1 cellular context compared by ENCODE assay signal in the genomic region with DNA sequence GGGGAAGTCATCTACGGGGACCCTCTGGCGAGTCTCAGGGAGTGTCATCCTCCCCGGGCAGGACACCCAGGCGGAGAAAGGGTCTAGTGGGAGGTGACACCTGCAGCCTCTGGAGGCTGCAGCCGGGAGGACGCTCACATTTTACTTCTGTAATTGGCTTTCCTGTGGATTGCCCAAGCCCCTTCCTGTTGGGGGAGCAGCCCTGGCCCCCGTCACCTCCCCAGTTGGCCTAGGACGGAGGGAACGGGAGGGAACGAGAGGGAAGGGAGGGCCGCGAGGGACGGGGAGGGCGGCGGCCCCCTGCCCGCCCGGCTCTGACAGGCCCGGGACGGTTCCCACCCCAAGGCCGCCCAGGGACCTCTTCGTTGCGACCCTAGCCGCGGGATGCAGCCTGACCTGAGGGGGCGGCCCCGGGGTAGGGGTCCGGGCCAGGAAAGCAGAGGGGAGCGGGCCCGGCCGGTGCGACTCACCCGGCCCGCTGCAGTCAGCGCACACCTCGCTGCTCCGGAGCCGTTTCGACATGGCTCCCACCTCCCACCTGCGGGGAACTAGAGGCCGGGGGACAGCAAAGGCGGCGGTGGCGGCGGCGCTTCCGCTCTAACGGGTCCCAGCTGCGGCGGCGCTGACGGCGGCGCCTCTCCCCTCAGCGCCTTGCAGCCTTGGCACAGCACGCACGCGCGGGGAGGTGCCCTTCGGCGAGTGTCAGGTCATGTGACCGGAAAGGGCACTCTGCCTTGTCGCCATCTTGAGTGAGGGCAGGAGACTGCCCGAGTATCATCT.
TF ChIP-seq lines count a peak whose summit lies in the region.

A gene with protein sequence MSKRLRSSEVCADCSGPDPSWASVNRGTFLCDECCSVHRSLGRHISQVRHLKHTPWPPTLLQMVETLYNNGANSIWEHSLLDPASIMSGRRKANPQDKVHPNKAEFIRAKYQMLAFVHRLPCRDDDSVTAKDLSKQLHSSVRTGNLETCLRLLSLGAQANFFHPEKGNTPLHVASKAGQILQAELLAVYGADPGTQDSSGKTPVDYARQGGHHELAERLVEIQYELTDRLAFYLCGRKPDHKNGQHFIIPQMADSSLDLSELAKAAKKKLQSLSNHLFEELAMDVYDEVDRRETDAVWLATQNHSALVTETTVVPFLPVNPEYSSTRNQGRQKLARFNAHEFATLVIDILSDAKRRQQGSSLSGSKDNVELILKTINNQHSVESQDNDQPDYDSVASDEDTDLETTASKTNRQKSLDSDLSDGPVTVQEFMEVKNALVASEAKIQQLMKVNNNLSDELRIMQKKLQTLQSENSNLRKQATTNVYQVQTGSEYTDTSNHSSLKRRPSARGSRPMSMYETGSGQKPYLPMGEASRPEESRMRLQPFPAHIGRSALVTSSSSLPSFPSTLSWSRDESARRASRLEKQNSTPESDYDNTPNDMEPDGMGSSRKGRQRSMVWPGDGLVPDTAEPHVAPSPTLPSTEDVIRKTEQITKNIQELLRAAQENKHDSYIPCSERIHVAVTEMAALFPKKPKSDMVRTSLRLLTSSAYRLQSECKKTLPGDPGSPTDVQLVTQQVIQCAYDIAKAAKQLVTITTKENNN (minus strand): TSS at position 666 of the 780 bp plus-strand sequence. CDS start 144 bp downstream, at position 522.

TF ChIP-seq in HepG2, 621 proteins besides CTCF, POLR2A, EP300 and RAD21 (continued from another document and continues in another):
- TF ChIP-seq, protein P1, sequence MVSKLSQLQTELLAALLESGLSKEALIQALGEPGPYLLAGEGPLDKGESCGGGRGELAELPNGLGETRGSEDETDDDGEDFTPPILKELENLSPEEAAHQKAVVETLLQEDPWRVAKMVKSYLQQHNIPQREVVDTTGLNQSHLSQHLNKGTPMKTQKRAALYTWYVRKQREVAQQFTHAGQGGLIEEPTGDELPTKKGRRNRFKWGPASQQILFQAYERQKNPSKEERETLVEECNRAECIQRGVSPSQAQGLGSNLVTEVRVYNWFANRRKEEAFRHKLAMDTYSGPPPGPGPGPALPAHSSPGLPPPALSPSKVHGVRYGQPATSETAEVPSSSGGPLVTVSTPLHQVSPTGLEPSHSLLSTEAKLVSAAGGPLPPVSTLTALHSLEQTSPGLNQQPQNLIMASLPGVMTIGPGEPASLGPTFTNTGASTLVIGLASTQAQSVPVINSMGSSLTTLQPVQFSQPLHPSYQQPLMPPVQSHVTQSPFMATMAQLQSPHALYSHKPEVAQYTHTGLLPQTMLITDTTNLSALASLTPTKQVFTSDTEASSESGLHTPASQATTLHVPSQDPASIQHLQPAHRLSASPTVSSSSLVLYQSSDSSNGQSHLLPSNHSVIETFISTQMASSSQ (IDR thresholded peaks at IDR 0.05; ENCODE audit: low read depth) = no peak
- TF ChIP-seq, protein P1 (CRISPR knock-in tag; IDR thresholded peaks at IDR 0.05; ENCODE audit: borderline replicate concordance) = peak; percentile 42; the same call in 1 of the 2 replicates
- TF ChIP-seq ZNF34 (CRISPR knock-in tag; IDR thresholded peaks at IDR 0.05; ENCODE audit: borderline replicate concordance) (0 out of 2 replicates have a peak, but pooled peaks have one; percentile 29), MAZ (IDR thresholded peaks at IDR 0.05; ENCODE audit: borderline replicate concordance, low read depth, low read length) (no peak; the same call in 1 of the 2 replicates), MAZ (CRISPR knock-in tag; IDR thresholded peaks at IDR 0.05; ENCODE audit: low read depth) (peak; percentile 66), ZNF740 (CRISPR knock-in tag; IDR thresholded peaks at IDR 0.05) (peak; percentile 30; the same call in 1 of the 2 replicates), TBX3 (IDR thresholded peaks at IDR 0.05; ENCODE audit: borderline replicate concordance) (peak; percentile 9; the same call in 1 of the 2 replicates), ESRRA (CRISPR knock-in tag; IDR thresholded peaks at IDR 0.05; ENCODE audit: low read depth) (0 out of 2 replicates have a peak, but pooled peaks have one; percentile 51), KLF9 (CRISPR knock-in tag; IDR thresholded peaks at IDR 0.05; ENCODE audit: low read depth) (no peak), ZNF441 (CRISPR knock-in tag; IDR thresholded peaks at IDR 0.05; ENCODE audit: borderline replicate concordance) (no peak; the same call in 1 of the 2 replicates), ZNF619 (CRISPR knock-in tag; IDR thresholded peaks at IDR 0.05) (no peak), HNRNPH1 (optimal IDR thresholded peaks at IDR 0.05; ENCODE audit: low read depth, low read length) (no peak), FLYWCH1 (CRISPR knock-in tag; IDR thresholded peaks at IDR 0.05) (no peak), JDP2 (CRISPR knock-in tag; IDR thresholded peaks at IDR 0.05; ENCODE audit: borderline replicate concordance) (no peak), ZMAT5 (CRISPR knock-in tag; IDR thresholded peaks at IDR 0.05; ENCODE audit: borderline replicate concordance, low read depth) (no peak), ZBTB7B (CRISPR knock-in tag; IDR thresholded peaks at IDR 0.05) (no peak), NCOR1 (IDR thresholded peaks at IDR 0.05; ENCODE audit: borderline replicate concordance, low read length) (no peak), ZBTB33 (CRISPR knock-in tag; IDR thresholded peaks at IDR 0.05) (no peak), KDM3A (CRISPR knock-in tag; IDR thresholded peaks at IDR 0.05; ENCODE audit: low read depth) (peak; percentile 44; the same call in 1 of the 2 replicates), ZNF776 (CRISPR knock-in tag; IDR thresholded peaks at IDR 0.05) (peak; percentile 70; the same call in 1 of the 2 replicates), NBN (conservative IDR thresholded peaks at IDR 0.05) (no peak), ZNF616 (CRISPR knock-in tag; IDR thresholded peaks at IDR 0.05; ENCODE audit: low read depth) (peak; percentile 38; the same call in 1 of the 2 replicates), ZBTB1 (CRISPR knock-in tag; IDR thresholded peaks at IDR 0.05; ENCODE audit: borderline replicate concordance) (no peak), ATF2 (CRISPR knock-in tag; IDR thresholded peaks at IDR 0.05) (no peak), IRF9 (CRISPR knock-in tag; IDR thresholded peaks at IDR 0.05; ENCODE audit: borderline replicate concordance) (peak; percentile 82; the same call in 1 of the 2 replicates), ZNF720 (CRISPR knock-in tag; IDR thresholded peaks at IDR 0.05) (no peak), RFXANK (CRISPR knock-in tag; IDR thresholded peaks at IDR 0.05) (no peak), KDM2A (CRISPR knock-in tag; IDR thresholded peaks at IDR 0.05; ENCODE audit: borderline replicate concordance, low read depth) (peak; percentile 58; the same call in 1 of the 2 replicates), ZNF383 (CRISPR knock-in tag; IDR thresholded peaks at IDR 0.05; ENCODE audit: borderline replicate concordance) (no peak)
- TF ChIP-seq, protein P2, sequence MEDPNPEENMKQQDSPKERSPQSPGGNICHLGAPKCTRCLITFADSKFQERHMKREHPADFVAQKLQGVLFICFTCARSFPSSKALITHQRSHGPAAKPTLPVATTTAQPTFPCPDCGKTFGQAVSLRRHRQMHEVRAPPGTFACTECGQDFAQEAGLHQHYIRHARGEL (CRISPR knock-in tag; IDR thresholded peaks at IDR 0.05) = 0 out of 2 replicates have a peak, but pooled peaks have one; percentile 58
- TF ChIP-seq, protein P3, sequence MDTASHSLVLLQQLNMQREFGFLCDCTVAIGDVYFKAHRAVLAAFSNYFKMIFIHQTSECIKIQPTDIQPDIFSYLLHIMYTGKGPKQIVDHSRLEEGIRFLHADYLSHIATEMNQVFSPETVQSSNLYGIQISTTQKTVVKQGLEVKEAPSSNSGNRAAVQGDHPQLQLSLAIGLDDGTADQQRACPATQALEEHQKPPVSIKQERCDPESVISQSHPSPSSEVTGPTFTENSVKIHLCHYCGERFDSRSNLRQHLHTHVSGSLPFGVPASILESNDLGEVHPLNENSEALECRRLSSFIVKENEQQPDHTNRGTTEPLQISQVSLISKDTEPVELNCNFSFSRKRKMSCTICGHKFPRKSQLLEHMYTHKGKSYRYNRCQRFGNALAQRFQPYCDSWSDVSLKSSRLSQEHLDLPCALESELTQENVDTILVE (CRISPR knock-in tag; IDR thresholded peaks at IDR 0.05) = no peak
- TF ChIP-seq, protein P4, sequence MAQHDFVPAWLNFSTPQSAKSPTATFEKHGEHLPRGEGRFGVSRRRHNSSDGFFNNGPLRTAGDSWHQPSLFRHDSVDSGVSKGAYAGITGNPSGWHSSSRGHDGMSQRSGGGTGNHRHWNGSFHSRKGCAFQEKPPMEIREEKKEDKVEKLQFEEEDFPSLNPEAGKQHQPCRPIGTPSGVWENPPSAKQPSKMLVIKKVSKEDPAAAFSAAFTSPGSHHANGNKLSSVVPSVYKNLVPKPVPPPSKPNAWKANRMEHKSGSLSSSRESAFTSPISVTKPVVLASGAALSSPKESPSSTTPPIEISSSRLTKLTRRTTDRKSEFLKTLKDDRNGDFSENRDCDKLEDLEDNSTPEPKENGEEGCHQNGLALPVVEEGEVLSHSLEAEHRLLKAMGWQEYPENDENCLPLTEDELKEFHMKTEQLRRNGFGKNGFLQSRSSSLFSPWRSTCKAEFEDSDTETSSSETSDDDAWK (CRISPR knock-in tag; IDR thresholded peaks at IDR 0.05) = no peak
